9 cellular contexts compared by ENCODE assay signal in the genomic region with DNA sequence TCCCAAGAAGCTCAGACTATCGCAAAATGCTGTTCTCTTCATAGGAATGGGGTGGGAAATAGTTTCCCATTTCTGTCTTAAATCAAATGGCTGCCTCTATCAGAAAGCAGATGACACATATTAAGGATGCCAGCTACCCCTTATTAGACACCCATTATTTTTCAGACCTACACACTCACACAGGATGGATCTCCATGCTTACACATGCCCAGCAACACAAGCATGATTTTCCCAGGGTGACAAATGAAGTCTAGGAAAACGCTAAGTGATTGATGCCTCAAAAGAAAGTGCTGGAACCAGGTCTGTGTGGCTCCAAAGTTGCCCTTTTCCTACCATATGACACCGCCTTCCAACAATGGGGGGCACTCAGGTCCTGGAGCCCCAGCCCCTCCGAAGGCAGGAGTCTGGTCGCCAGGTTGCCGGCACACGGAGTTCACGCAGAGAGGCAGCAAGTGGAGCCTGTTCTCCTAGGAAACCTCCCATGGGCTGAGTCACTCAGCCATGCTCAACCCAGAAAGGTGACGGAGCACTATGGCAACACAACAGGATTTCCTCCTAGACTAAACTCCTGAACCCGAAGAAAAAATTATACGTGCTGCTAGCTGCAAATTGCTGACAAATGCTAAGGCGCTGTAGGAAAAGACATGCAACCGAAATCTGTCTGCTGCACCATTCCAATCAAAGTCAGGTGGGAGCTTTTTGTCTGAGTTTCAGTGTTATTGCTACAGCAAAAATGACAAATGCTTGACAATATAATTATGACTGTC. TPM values are rescaled to one million over a fixed set of nuclear protein-coding genes. Genes with fewer than 3 reads are reported as not detected.
DNase-seq lines count a peak whose midpoint lies in the region; ATAC-seq and TF ChIP-seq lines count a peak whose summit lies in the region.
"Had no signal": no experiment of that assay in that cellular context is flagged by ENCODE, and none has a peak within 500 bp of the region (broad histone marks: within the 10 kb centered on the region; RNA-seq: fewer than 3 reads in every experiment).

No MANE protein-coding gene starts in this region.

- 77 to 81% methylated on average over 13 of the region's 13 CpGs for WGBS in tibial nerve, 2 donors

- CTCF ChIA-PET in activated naive CD4-positive, alpha-beta T cell treated with anti-CD3 and anti-CD28 coated beads for 36 hours (lab: Charles Lee): interaction anchor here (0.9 to 1.3 kb wide), 3 partner anchors 15 to 41 kb away, joined by 3 to 4 read pairs (median 3); no protein-coding TSS in a partner anchor

- H3K27ac Mint-ChIP-seq in T-helper 17 cell: peak overlapping the region; percentile 2
- H3K27ac Mint-ChIP-seq in activated naive CD4-positive, alpha-beta T cell treated with anti-CD3 and anti-CD28 coated beads for 36 hours: no peak overlapping the region

- no peak for TF ChIP-seq CTCF in tibial nerve (IDR thresholded peaks at IDR 0.05)

- peaks cover 0 to 41% (median 11%) of the 10 kb centered on the region in 4 donors for H3K4me1 ChIP-seq in tibial nerve

- intact Hi-C loops in activated naive CD4-positive, alpha-beta T cell treated with anti-CD3 and anti-CD28 coated beads for 36 hours (cut with micrococcal nuclease): no loop called here

- DNase-seq in EL: peak; percentile 54
- DNase-seq in T-helper 17 cell: no peak
- DNase-seq in glomerular visceral epithelial cell (ENCODE audit: extremely low spot score): peak; percentile 76
- peak; percentile 77 for DNase-seq in putamen (ENCODE audit: low spot score)
- DNase-seq in tibial nerve (ENCODE audit: low spot score in 2 of 2): no peak
- no peak for DNase-seq in NCI-H1930 (lab: John Stamatoyannopoulos, UW)
- DNase-seq in activated naive CD4-positive, alpha-beta T cell treated with anti-CD3 and anti-CD28 coated beads for 36 hours: no peak
- DNase-seq: NCI-H2107 had no signal

- peaks cover 87% of the 10 kb centered on the region for H3K4me1 Mint-ChIP-seq in T-helper 17 cell
- H3K4me1 Mint-ChIP-seq in activated naive CD4-positive, alpha-beta T cell treated with anti-CD3 and anti-CD28 coated beads for 36 hours (ENCODE audit: low read depth): peaks cover 94% of the 10 kb centered on the region

- no peak for TF ChIP-seq POLR2A in tibial nerve (IDR thresholded peaks at IDR 0.05)

- H3K27me3 Mint-ChIP-seq in T-helper 17 cell: no peaks in the 10 kb centered on the region
- no peaks in the 10 kb centered on the region for H3K27me3 Mint-ChIP-seq in activated naive CD4-positive, alpha-beta T cell treated with anti-CD3 and anti-CD28 coated beads for 36 hours (ENCODE audit: low read depth)

- peaks cover 4% of the 10 kb centered on the region for H3K36me3 Mint-ChIP-seq in T-helper 17 cell (ENCODE audit: low read depth)
- peaks cover 34% of the 10 kb centered on the region for H3K36me3 Mint-ChIP-seq in activated naive CD4-positive, alpha-beta T cell treated with anti-CD3 and anti-CD28 coated beads for 36 hours (ENCODE audit: low read depth)

- H3K9me3 ChIP-seq in T-helper 17 cell (ENCODE audit: control insufficient read depth, low read length, poor library complexity, severe bottlenecking): no peaks in the 10 kb centered on the region
- no peaks in the 10 kb centered on the region for H3K9me3 ChIP-seq in tibial nerve

- TF ChIP-seq EP300 in tibial nerve (IDR thresholded peaks at IDR 0.05): peak in 1 of 2 donors; percentile 20

- no peaks in the 10 kb centered on the region for H3K9me3 Mint-ChIP-seq in activated naive CD4-positive, alpha-beta T cell treated with anti-CD3 and anti-CD28 coated beads for 36 hours

- peak; percentile 19 for ATAC-seq in T-helper 17 cell
- no peak for ATAC-seq in GM18502 (IDR thresholded peaks at IDR 0.05; ENCODE audit: poor library complexity, unreplicated experiment)

- peaks cover 0 to 12% (median 0%) of the 10 kb centered on the region in 3 donors for H3K36me3 ChIP-seq in tibial nerve

- H3K4me3 ChIP-seq in tibial nerve: no peak overlapping the region

- no peak overlapping the region for H3K4me3 Mint-ChIP-seq in T-helper 17 cell
- H3K4me3 Mint-ChIP-seq in activated naive CD4-positive, alpha-beta T cell treated with anti-CD3 and anti-CD28 coated beads for 36 hours: no peak overlapping the region

- no peaks in the 10 kb centered on the region for H3K27me3 ChIP-seq in tibial nerve

- no peak overlapping the region for H3K27ac ChIP-seq in tibial nerve

RNA-seq across cellular contexts. Expression of gene VOPP1, which starts 19.8 kb away (rescaled TPM):
- 100 to 1,000 TPM; 114 to 120 TPM for total RNA-seq in T-helper 17 cell
- 10 to 100 TPM; 49.2 to 58.5 (median 54.8) TPM for total RNA-seq in tibial nerve
- 100 to 1,000 TPM; 100 to 102 TPM for total RNA-seq in activated naive CD4-positive, alpha-beta T cell treated with anti-CD3 and anti-CD28 coated beads for 36 hours

Comparison
In these comparisons a context has a peak if more than half of its experiments do, and no peak if none do; other contexts are left out.
1. DNase-seq: peak in EL (single experiment), glomerular visceral epithelial cell (single experiment) and putamen (single experiment); none in T-helper 17 cell (0 of 3), tibial nerve (0 of 2), NCI-H1930 (0 of 2) and activated naive CD4-positive, alpha-beta T cell treated with anti-CD3 and anti-CD28 coated beads for 36 hours (single experiment).